ENCODE assay signal across 31 cellular contexts in the genomic region with DNA sequence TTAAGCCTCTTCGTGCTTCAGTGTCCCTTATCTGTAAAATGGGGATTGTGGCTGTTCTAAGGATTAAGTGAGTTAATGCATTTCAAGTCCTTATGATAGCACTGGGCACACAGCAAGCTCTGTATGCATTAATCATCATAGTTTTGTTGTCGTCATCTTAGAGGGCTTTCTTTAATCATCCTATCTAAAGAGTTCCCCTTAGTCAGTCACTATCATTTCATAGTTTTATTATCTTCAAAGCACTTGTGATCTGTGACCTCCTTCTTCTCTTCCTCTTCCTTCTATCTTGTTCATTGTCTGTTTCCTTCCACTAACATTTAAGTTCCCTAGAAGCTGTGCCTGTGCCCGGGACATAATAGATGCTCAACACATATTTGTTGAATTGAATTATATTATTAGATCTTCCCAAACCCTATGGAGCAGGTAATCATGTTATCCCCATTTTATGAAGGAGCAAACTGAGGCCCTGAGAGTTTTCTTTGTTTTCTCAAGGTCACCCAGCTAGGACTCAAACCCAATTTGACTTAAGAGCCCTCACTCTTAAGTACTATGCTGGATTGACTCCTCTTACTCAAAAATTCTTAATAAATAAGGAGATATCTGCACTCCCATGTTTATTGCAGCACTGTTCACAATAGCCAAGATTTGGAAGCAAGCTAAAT. TPM values are rescaled to one million over a fixed set of nuclear protein-coding genes. Genes with fewer than 3 reads are reported as not detected.
"Had no signal": no experiment of that assay in that cellular context is flagged by ENCODE, and none has a peak within 500 bp of the region (broad histone marks: within the 10 kb centered on the region; RNA-seq: fewer than 3 reads in every experiment).

No MANE protein-coding gene starts in this region.

- H3K79me2 ChIP-seq: parathyroid adenoma had no signal

- H3K36me3 Mint-ChIP-seq: activated CD4-positive, alpha-beta memory T cell treated with anti-CD3 and anti-CD28 coated beads for 36 hours; activated naive CD8-positive, alpha-beta T cell treated with anti-CD3 and anti-CD28 coated beads, Interleukin-2, amount 10 ng/mL, durations not matched to agents 7 days and 5 days; naive thymus-derived CD8-positive, alpha-beta T cell had no signal

- H3K27me3 ChIP-seq: suprapubic skin had no signal

- DNase-seq: activated CD4-positive, alpha-beta memory T cell treated with anti-CD3 and anti-CD28 coated beads for 36 hours; activated CD4-positive, alpha-beta T cell treated with anti-CD3 and anti-CD28 coated beads for 4 hours; activated CD8-positive, alpha-beta memory T cell treated with anti-CD3 and anti-CD28 coated beads, Interleukin-2, amount 50 U/mL, for 4 hours; activated effector memory CD4-positive, alpha-beta T cell treated with anti-CD3 and anti-CD28 coated beads, Interleukin-2, amount 50 U/mL, for 16 hours; activated naive CD4-positive, alpha-beta T cell treated with anti-CD3 and anti-CD28 coated beads for 36 hours; activated naive CD8-positive, alpha-beta T cell treated with anti-CD3 and anti-CD28 coated beads, Interleukin-2, amount 10 ng/mL, durations not matched to agents 7 days and 5 days; activated T-cell treated with anti-CD3 and anti-CD28 coated beads, Interleukin-2, amount 50 U/mL, for 1 hour; dermis blood vessel endothelial cell; effector CD4-positive, alpha-beta T cell; foreskin melanocyte; heart right ventricle; left ventricle myocardium inferior; naive thymus-derived CD8-positive, alpha-beta T cell; nucleus accumbens; psoas muscle; stimulated activated CD4-positive, alpha-beta T cell treated with anti-CD3 and anti-CD28 coated beads, Interleukin-15, amount 100 ng/mL, for 24 hours; stimulated activated CD4-positive, alpha-beta T cell treated with anti-CD3 and anti-CD28 coated beads, Interleukin-2, amount 100 ng/mL, for 24 hours; stimulated activated naive CD4-positive, alpha-beta T cell; T-helper 17 cell; T1000 had no signal

- H3K36me3 ChIP-seq: esophagus muscularis mucosa, heart right ventricle, left ventricle myocardium inferior, suprapubic skin, tibial artery had no signal

- H2AFZ ChIP-seq: parathyroid adenoma had no signal

- H3K27ac ChIP-seq: esophagus muscularis mucosa, heart right ventricle, left ventricle myocardium inferior, parathyroid adenoma, psoas muscle, suprapubic skin, tibial artery had no signal

- H3K4me3 Mint-ChIP-seq: activated CD4-positive, alpha-beta memory T cell treated with anti-CD3 and anti-CD28 coated beads for 36 hours; activated naive CD4-positive, alpha-beta T cell treated with anti-CD3 and anti-CD28 coated beads for 36 hours; activated naive CD8-positive, alpha-beta T cell treated with anti-CD3 and anti-CD28 coated beads, Interleukin-2, amount 10 ng/mL, durations not matched to agents 7 days and 5 days; activated T-helper 1 cell treated with anti-CD3 and anti-CD28 coated beads, Interleukin-12 subunit alpha, Interleukin-12 subunit beta, Interleukin-2, Interleukin-4 antibody, amounts not matched to agents 30 ng/mL and 10 ng/mL and 1 ng/mL, durations not matched to agents 14 hours and 24 hours and 36 hours; central memory CD8-positive, alpha-beta T cell; naive thymus-derived CD8-positive, alpha-beta T cell; neural crest cell; T-helper 17 cell had no signal

- H3K4me1 ChIP-seq: esophagus muscularis mucosa, parathyroid adenoma, psoas muscle, suprapubic skin, tibial artery had no signal

- H3K4me1 Mint-ChIP-seq: activated naive CD8-positive, alpha-beta T cell treated with anti-CD3 and anti-CD28 coated beads, Interleukin-2, amount 10 ng/mL, durations not matched to agents 7 days and 5 days; central memory CD8-positive, alpha-beta T cell; naive thymus-derived CD8-positive, alpha-beta T cell; neural crest cell; T-helper 17 cell had no signal

- H3K4me3 ChIP-seq: esophagus muscularis mucosa, heart right ventricle, left ventricle myocardium inferior, psoas muscle, suprapubic skin, tibial artery had no signal

- ATAC-seq: naive thymus-derived CD8-positive, alpha-beta T cell; psoas muscle; T-helper 17 cell had no signal

- H3K9me3 Mint-ChIP-seq: activated CD4-positive, alpha-beta memory T cell treated with anti-CD3 and anti-CD28 coated beads for 36 hours; activated naive CD4-positive, alpha-beta T cell treated with anti-CD3 and anti-CD28 coated beads for 36 hours; activated naive CD8-positive, alpha-beta T cell treated with anti-CD3 and anti-CD28 coated beads, Interleukin-2, amount 10 ng/mL, durations not matched to agents 7 days and 5 days; activated T-helper 1 cell treated with anti-CD3 and anti-CD28 coated beads, Interleukin-12 subunit alpha, Interleukin-12 subunit beta, Interleukin-2, Interleukin-4 antibody, amounts not matched to agents 30 ng/mL and 10 ng/mL and 1 ng/mL, durations not matched to agents 14 hours and 24 hours and 36 hours; central memory CD8-positive, alpha-beta T cell; neural crest cell had no signal

- H3K27ac Mint-ChIP-seq: activated CD4-positive, alpha-beta memory T cell treated with anti-CD3 and anti-CD28 coated beads for 36 hours; activated naive CD4-positive, alpha-beta T cell treated with anti-CD3 and anti-CD28 coated beads for 36 hours; activated naive CD8-positive, alpha-beta T cell treated with anti-CD3 and anti-CD28 coated beads, Interleukin-2, amount 10 ng/mL, durations not matched to agents 7 days and 5 days; activated T-helper 1 cell treated with anti-CD3 and anti-CD28 coated beads, Interleukin-12 subunit alpha, Interleukin-12 subunit beta, Interleukin-2, Interleukin-4 antibody, amounts not matched to agents 30 ng/mL and 10 ng/mL and 1 ng/mL, durations not matched to agents 14 hours and 24 hours and 36 hours; naive thymus-derived CD8-positive, alpha-beta T cell; T-helper 17 cell had no signal

- H3K9ac ChIP-seq: parathyroid adenoma had no signal

- H3K9me3 ChIP-seq: esophagus muscularis mucosa, heart right ventricle, left ventricle myocardium inferior, psoas muscle, suprapubic skin, tibial artery had no signal

RNA-seq across cellular contexts. Expression of a gene that starts 24.1 kb away (rescaled TPM):
- total RNA-seq: activated naive CD4-positive, alpha-beta T cell treated with anti-CD3 and anti-CD28 coated beads for 36 hours; activated naive CD8-positive, alpha-beta T cell treated with anti-CD3 and anti-CD28 coated beads, Interleukin-2, amount 10 ng/mL, durations not matched to agents 7 days and 5 days; activated T-helper 1 cell treated with anti-CD3 and anti-CD28 coated beads, Interleukin-12 subunit alpha, Interleukin-12 subunit beta, Interleukin-2, Interleukin-4 antibody, amounts not matched to agents 30 ng/mL and 10 ng/mL and 1 ng/mL, durations not matched to agents 14 hours and 24 hours and 36 hours; dermis blood vessel endothelial cell; glomerular endothelial cell; lung microvascular endothelial cell; naive thymus-derived CD8-positive, alpha-beta T cell had no signal
- polyA plus RNA-seq: naive thymus-derived CD8-positive, alpha-beta T cell had no signal

RNA-seq across cellular contexts. Expression of a gene that starts 24.3 kb away (rescaled TPM):
- total RNA-seq: activated CD4-positive, alpha-beta memory T cell treated with anti-CD3 and anti-CD28 coated beads for 36 hours; activated CD8-positive, alpha-beta memory T cell treated with anti-CD3 and anti-CD28 coated beads for 36 hours; activated naive CD4-positive, alpha-beta T cell treated with anti-CD3 and anti-CD28 coated beads for 36 hours; activated naive CD8-positive, alpha-beta T cell treated with anti-CD3 and anti-CD28 coated beads, Interleukin-2, amount 10 ng/mL, durations not matched to agents 7 days and 5 days; activated T-helper 1 cell treated with anti-CD3 and anti-CD28 coated beads, Interleukin-12 subunit alpha, Interleukin-12 subunit beta, Interleukin-2, Interleukin-4 antibody, amounts not matched to agents 30 ng/mL and 10 ng/mL and 1 ng/mL, durations not matched to agents 14 hours and 24 hours and 36 hours; bronchial epithelial cell; dermis blood vessel endothelial cell; glomerular endothelial cell; heart right ventricle; left ventricle myocardium inferior; lung microvascular endothelial cell; naive thymus-derived CD8-positive, alpha-beta T cell; neural crest cell; psoas muscle; suprapubic skin; T-helper 17 cell had no signal
- polyA plus RNA-seq: heart right ventricle; naive thymus-derived CD8-positive, alpha-beta T cell had no signal

RNA-seq across cellular contexts. Expression of a gene that starts 39.8 kb away (rescaled TPM):
- total RNA-seq: activated CD8-positive, alpha-beta memory T cell treated with anti-CD3 and anti-CD28 coated beads for 36 hours; activated naive CD4-positive, alpha-beta T cell treated with anti-CD3 and anti-CD28 coated beads for 36 hours; activated T-helper 1 cell treated with anti-CD3 and anti-CD28 coated beads, Interleukin-12 subunit alpha, Interleukin-12 subunit beta, Interleukin-2, Interleukin-4 antibody, amounts not matched to agents 30 ng/mL and 10 ng/mL and 1 ng/mL, durations not matched to agents 14 hours and 24 hours and 36 hours; dermis blood vessel endothelial cell; glomerular endothelial cell; lung microvascular endothelial cell; neural crest cell had no signal

RNA-seq across cellular contexts. Expression of a gene that starts 40.0 kb away (rescaled TPM):
- total RNA-seq: activated naive CD8-positive, alpha-beta T cell treated with anti-CD3 and anti-CD28 coated beads, Interleukin-2, amount 10 ng/mL, durations not matched to agents 7 days and 5 days; dermis blood vessel endothelial cell; glomerular endothelial cell; lung microvascular endothelial cell; naive thymus-derived CD8-positive, alpha-beta T cell; neural crest cell had no signal
